In the genomic region with DNA sequence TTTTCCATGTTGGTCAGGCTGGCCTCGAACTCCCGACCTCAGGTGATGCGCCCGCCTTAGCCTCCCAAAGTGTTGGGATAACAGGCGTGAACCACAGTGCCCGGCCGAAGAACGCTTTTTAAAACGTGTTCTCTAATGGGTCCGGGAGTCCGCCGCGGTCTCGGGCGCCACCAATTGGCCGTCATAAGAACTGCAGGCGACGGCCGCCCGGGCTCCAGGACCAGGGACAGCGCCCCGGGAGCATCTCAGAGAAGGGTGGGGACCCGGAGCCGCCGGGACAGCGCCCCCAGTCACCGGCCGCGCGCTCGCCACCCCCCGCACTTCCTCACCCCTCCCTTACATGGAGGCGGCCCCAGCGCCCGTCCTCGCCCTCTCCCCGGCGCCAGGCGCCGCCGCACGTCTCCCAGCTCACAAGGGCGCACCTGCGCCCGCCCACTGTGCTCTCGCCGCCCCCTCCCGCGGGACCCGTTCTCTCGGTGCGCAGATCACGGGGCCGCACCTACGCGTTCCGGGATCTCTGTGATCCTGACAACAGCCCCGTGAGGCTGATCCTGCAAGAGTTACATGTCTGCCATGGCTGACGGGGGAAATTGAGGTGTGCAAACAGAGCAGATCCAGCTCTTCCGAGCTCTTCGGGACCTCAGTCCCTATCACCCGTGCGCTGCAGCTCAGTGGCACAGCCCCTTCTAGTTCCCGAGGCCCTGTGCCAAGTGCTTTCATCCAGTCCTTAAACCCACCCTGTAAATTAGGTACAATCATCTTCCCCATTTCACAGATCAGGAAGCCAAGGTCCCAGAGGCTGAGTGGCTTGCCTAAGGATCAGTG, we compare ENCODE assay signal across 8 cellular contexts. TPM values are rescaled to one million over a fixed set of nuclear protein-coding genes. Genes with fewer than 3 reads are reported as not detected.
DNase-seq lines count a peak whose midpoint lies in the region; ATAC-seq and TF ChIP-seq lines count a peak whose summit lies in the region.

No MANE protein-coding gene starts in this region.

- peak overlapping the region; percentile 59 for H3K4me3 ChIP-seq in DOHH2 (ENCODE audit: low read length)
- H3K4me3 ChIP-seq in foreskin fibroblast (ENCODE audit: low read depth in 1 of 2, low read length in 2 of 2): no peak overlapping the region
- H3K4me3 ChIP-seq in suprapubic skin: peak overlapping the region; percentile 8

- H3F3A ChIP-seq in DOHH2 (ENCODE audit: control insufficient read depth, insufficient read depth): no peaks in the 10 kb centered on the region

- H3K9me3 ChIP-seq in DOHH2 (ENCODE audit: control insufficient read depth, insufficient read depth, low read length) (no peaks in the 10 kb centered on the region), suprapubic skin (no peaks in the 10 kb centered on the region)

- H3K9me2 ChIP-seq in DOHH2 (replicated peaks; ENCODE audit: control insufficient read depth, low read length): no peaks in the 10 kb centered on the region

- 2% methylated on average over 61 of the region's 64 CpGs for WGBS in suprapubic skin

- no peaks in the 10 kb centered on the region for H3K79me2 ChIP-seq in DOHH2 (ENCODE audit: control insufficient read depth, low read length)

- no peak for TF ChIP-seq POLR2A in suprapubic skin (IDR thresholded peaks at IDR 0.05)

- DNase-seq in Kasumi-1 (lab: John Stamatoyannopoulos, UW) (peak; percentile 71 to 72), RPMI8226 (peak; percentile 83), foreskin fibroblast (peak in 1 of 2 donors; percentile 69), nucleus accumbens (lab: John Stamatoyannopoulos, UW) (peak in 52 of 56 donors; percentile 44 to 91 (median 77)), suprapubic skin (ENCODE audit: low spot score in 2 of 2) (peak in 1 of 2 donors; percentile 90)
- peak; percentile 66 for DNase-seq in activated T-helper 9 cell treated with anti-CD3 and anti-CD28 coated beads, Interleukin-2, amount 50 U/mL, for 16 hours (ENCODE audit: low read depth)

- no peak for TF ChIP-seq EP300 in suprapubic skin (IDR thresholded peaks at IDR 0.05)

- H3K27ac ChIP-seq in DOHH2 (ENCODE audit: low read depth, low read length): no peak overlapping the region
- no peak overlapping the region for H3K27ac ChIP-seq in suprapubic skin

- no peaks in the 10 kb centered on the region for H4K20me1 ChIP-seq in DOHH2 (ENCODE audit: control insufficient read depth, insufficient read depth, low read depth, low read length)

- H3K4me2 ChIP-seq in DOHH2 (ENCODE audit: low read length): peak overlapping the region; percentile 67

- peaks cover 16% of the 10 kb centered on the region for H3K27me3 ChIP-seq in DOHH2 (ENCODE audit: control insufficient read depth, low read length)
- peaks cover 20% of the 10 kb centered on the region for H3K27me3 ChIP-seq in suprapubic skin

- ATAC-seq in HG03342 (IDR thresholded peaks at IDR 0.05; ENCODE audit: unreplicated experiment): no peak

- peak; percentile 85 for TF ChIP-seq CTCF in DOHH2 (IDR thresholded peaks at IDR 0.05; ENCODE audit: low read depth, low read length, poor library complexity, severe bottlenecking)
- peak; percentile 79 for TF ChIP-seq CTCF in foreskin fibroblast (IDR thresholded peaks at IDR 0.05; ENCODE audit: low read depth, low read length)
- peak; percentile 89 to 98 for TF ChIP-seq CTCF in suprapubic skin (IDR thresholded peaks at IDR 0.05)

- no peaks in the 10 kb centered on the region for H3K36me3 ChIP-seq in DOHH2 (ENCODE audit: control insufficient read depth, low read length)
- H3K36me3 ChIP-seq in suprapubic skin: no peaks in the 10 kb centered on the region

- peaks cover 6% of the 10 kb centered on the region for H3K4me1 ChIP-seq in DOHH2 (ENCODE audit: control insufficient read depth, low read length)
- peaks cover 10% of the 10 kb centered on the region for H3K4me1 ChIP-seq in suprapubic skin

RNA-seq across cellular contexts. Expression of a gene that starts 9.8 kb away (rescaled TPM):
- total RNA-seq in suprapubic skin: 1 to 10 TPM; 1.5 to 4.9 (median 3.6) TPM

Comparison
In these comparisons a context has a peak if more than half of its experiments do, and no peak if none do; other contexts are left out.
1. H3K4me3 ChIP-seq: peak in DOHH2 (single experiment) and suprapubic skin (single experiment); none in foreskin fibroblast (0 of 2).
2. Peak in every context shown above with its lines, with median percentiles within 50 percentile points of each other: CTCF ChIP-seq.